In genomic region chr13:102369303-102369702, GRCh38 we compare ENCODE assay signal across 1 cellular context.
TF ChIP-seq lines count a peak whose summit lies in the region.

No MANE protein-coding gene starts in this region.

TF ChIP-seq in K562, 482 proteins besides CTCF, POLR2A, EP300 and RAD21 (continued from another document):
- TF ChIP-seq, protein P1, sequence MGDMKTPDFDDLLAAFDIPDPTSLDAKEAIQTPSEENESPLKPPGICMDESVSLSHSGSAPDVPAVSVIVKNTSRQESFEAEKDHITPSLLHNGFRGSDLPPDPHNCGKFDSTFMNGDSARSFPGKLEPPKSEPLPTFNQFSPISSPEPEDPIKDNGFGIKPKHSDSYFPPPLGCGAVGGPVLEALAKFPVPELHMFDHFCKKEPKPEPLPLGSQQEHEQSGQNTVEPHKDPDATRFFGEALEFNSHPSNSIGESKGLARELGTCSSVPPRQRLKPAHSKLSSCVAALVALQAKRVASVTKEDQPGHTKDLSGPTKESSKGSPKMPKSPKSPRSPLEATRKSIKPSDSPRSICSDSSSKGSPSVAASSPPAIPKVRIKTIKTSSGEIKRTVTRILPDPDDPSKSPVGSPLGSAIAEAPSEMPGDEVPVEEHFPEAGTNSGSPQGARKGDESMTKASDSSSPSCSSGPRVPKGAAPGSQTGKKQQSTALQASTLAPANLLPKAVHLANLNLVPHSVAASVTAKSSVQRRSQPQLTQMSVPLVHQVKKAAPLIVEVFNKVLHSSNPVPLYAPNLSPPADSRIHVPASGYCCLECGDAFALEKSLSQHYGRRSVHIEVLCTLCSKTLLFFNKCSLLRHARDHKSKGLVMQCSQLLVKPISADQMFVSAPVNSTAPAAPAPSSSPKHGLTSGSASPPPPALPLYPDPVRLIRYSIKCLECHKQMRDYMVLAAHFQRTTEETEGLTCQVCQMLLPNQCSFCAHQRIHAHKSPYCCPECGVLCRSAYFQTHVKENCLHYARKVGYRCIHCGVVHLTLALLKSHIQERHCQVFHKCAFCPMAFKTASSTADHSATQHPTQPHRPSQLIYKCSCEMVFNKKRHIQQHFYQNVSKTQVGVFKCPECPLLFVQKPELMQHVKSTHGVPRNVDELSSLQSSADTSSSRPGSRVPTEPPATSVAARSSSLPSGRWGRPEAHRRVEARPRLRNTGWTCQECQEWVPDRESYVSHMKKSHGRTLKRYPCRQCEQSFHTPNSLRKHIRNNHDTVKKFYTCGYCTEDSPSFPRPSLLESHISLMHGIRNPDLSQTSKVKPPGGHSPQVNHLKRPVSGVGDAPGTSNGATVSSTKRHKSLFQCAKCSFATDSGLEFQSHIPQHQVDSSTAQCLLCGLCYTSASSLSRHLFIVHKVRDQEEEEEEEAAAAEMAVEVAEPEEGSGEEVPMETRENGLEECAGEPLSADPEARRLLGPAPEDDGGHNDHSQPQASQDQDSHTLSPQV (IDR thresholded peaks at IDR 0.05), result 0 out of 2 replicates have a peak, but pooled peaks have one; percentile 23
- TF ChIP-seq NFE2 (IDR thresholded peaks at IDR 0.05; ENCODE audit: low read depth) (peak; percentile 84), BACH1 (tag; IDR thresholded peaks at IDR 0.05) (peak; percentile 47; the same call in 1 of the 2 replicates), ARHGAP35 (IDR thresholded peaks at IDR 0.05; ENCODE audit: partially characterized antibody) (no peak), MAFF (IDR thresholded peaks at IDR 0.05; ENCODE audit: low read length) (peak; percentile 42; the same call in 1 of the 2 replicates), MGA (IDR thresholded peaks at IDR 0.05) (peak; percentile 35; the same call in 1 of the 2 replicates), STAG1 (CRISPR knock-in tag; IDR thresholded peaks at IDR 0.05; ENCODE audit: borderline replicate concordance) (no peak), MAFG (tag; conservative IDR thresholded peaks at IDR 0.05) (peak; percentile 83), C11orf30 (IDR thresholded peaks at IDR 0.05; ENCODE audit: low read depth) (peak; percentile 72), MBD2 (IDR thresholded peaks at IDR 0.05; ENCODE audit: borderline replicate concordance, low read depth) (no peak), MAFK (IDR thresholded peaks at IDR 0.05; ENCODE audit: low read length) (peak; percentile 56)
